In the genomic region with DNA sequence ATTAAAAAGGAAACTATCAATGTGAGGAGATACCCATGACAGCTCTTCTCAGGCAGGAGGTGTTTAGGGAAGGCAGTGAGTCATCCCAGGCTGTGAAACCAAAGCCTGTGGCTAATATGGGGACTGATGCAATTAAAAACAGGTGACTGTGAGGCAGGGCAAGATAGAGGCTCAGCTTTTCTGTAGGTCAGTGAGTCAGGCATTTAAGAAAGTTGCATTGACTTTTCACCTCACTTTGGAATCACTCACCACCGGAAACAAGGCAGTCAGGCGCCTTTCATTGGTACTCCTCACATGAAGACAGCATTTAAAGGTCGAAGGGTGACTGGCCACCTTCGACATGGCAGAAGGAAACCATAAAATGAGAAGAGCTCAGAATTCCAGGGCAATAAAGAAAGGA, we compare ENCODE assay signal across 1 cellular context.
TF ChIP-seq lines count a peak whose summit lies in the region.

No MANE protein-coding gene starts in this region.

TF ChIP-seq in SK-N-SH treated with all-trans-retinoic acid at 6 μM for 48 hours, 23 proteins besides CTCF, POLR2A, EP300 and RAD21 (continued from another document):
- TF ChIP-seq, protein P1, sequence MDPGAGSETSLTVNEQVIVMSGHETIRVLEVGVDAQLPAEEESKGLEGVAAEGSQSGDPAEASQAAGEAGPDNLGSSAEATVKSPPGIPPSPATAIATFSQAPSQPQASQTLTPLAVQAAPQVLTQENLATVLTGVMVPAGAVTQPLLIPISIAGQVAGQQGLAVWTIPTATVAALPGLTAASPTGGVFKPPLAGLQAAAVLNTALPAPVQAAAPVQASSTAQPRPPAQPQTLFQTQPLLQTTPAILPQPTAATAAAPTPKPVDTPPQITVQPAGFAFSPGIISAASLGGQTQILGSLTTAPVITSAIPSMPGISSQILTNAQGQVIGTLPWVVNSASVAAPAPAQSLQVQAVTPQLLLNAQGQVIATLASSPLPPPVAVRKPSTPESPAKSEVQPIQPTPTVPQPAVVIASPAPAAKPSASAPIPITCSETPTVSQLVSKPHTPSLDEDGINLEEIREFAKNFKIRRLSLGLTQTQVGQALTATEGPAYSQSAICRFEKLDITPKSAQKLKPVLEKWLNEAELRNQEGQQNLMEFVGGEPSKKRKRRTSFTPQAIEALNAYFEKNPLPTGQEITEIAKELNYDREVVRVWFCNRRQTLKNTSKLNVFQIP (CRISPR knock-in tag; IDR thresholded peaks at IDR 0.05; ENCODE audit: borderline replicate concordance, low read depth), result no peak
- no peak for TF ChIP-seq ARNTL (CRISPR knock-in tag; IDR thresholded peaks at IDR 0.05; ENCODE audit: borderline replicate concordance, low read depth)
- TF ChIP-seq, protein P2, sequence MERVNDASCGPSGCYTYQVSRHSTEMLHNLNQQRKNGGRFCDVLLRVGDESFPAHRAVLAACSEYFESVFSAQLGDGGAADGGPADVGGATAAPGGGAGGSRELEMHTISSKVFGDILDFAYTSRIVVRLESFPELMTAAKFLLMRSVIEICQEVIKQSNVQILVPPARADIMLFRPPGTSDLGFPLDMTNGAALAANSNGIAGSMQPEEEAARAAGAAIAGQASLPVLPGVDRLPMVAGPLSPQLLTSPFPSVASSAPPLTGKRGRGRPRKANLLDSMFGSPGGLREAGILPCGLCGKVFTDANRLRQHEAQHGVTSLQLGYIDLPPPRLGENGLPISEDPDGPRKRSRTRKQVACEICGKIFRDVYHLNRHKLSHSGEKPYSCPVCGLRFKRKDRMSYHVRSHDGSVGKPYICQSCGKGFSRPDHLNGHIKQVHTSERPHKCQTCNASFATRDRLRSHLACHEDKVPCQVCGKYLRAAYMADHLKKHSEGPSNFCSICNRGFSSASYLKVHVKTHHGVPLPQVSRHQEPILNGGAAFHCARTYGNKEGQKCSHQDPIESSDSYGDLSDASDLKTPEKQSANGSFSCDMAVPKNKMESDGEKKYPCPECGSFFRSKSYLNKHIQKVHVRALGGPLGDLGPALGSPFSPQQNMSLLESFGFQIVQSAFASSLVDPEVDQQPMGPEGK (CRISPR knock-in tag; IDR thresholded peaks at IDR 0.05; ENCODE audit: borderline replicate concordance), result no peak
- TF ChIP-seq, protein P3, sequence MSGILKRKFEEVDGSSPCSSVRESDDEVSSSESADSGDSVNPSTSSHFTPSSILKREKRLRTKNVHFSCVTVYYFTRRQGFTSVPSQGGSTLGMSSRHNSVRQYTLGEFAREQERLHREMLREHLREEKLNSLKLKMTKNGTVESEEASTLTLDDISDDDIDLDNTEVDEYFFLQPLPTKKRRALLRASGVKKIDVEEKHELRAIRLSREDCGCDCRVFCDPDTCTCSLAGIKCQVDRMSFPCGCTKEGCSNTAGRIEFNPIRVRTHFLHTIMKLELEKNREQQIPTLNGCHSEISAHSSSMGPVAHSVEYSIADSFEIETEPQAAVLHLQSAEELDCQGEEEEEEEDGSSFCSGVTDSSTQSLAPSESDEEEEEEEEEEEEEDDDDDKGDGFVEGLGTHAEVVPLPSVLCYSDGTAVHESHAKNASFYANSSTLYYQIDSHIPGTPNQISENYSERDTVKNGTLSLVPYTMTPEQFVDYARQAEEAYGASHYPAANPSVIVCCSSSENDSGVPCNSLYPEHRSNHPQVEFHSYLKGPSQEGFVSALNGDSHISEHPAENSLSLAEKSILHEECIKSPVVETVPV (CRISPR knock-in tag; IDR thresholded peaks at IDR 0.05), result no peak
- TF ChIP-seq OSR1 (CRISPR knock-in tag; IDR thresholded peaks at IDR 0.05), result no peak
- no peak for TF ChIP-seq ZFP30 (CRISPR knock-in tag; IDR thresholded peaks at IDR 0.05)
- no peak for TF ChIP-seq TCF4 (CRISPR knock-in tag; IDR thresholded peaks at IDR 0.05; ENCODE audit: borderline replicate concordance)
- TF ChIP-seq ZC3H10 (CRISPR knock-in tag; IDR thresholded peaks at IDR 0.05), result no peak
- no peak for TF ChIP-seq ZNF8 (CRISPR knock-in tag; IDR thresholded peaks at IDR 0.05)
- no peak for TF ChIP-seq GLIS3 (CRISPR knock-in tag; IDR thresholded peaks at IDR 0.05)
- TF ChIP-seq ZFP3 (CRISPR knock-in tag; IDR thresholded peaks at IDR 0.05), result no peak
- TF ChIP-seq ZNF70 (CRISPR knock-in tag; IDR thresholded peaks at IDR 0.05), result no peak
